16 cellular contexts compared by ENCODE assay signal in the genomic region with DNA sequence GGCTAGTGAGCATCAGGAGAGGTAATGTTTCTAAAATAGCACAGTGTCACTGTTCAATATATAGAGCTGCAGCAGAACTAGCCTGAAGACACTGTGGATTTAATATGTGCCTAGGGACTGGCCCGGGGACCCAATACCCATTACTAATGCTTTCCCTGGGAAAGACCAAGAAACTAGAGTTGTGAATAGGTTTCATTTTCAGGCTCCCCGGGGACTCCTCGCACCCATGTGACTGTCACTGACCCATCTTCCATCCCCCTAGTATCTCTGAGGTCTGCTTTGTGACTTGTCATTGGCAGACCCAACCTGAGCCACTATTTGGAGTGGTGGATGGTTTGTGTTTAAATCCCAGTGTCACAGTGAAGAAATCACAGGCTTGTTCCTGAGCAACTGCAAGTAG.
DNase-seq lines count a peak whose midpoint lies in the region; ATAC-seq and TF ChIP-seq lines count a peak whose summit lies in the region.
"Had no signal": no experiment of that assay in that cellular context is flagged by ENCODE, and none has a peak within 500 bp of the region (broad histone marks: within the 10 kb centered on the region; RNA-seq: fewer than 3 reads in every experiment).

No MANE protein-coding gene starts in this region.

- H3K9me3 ChIP-seq in right cardiac atrium (ENCODE audit: control insufficient read depth, low read length), result no peaks in the 10 kb centered on the region
- H3K9me3 ChIP-seq: SK-N-SH, tibial nerve had no signal

- no peaks in the 10 kb centered on the region for H3K27me3 Mint-ChIP-seq in brain
- H3K27me3 Mint-ChIP-seq: activated B cell treated with CpG ODN at 0.5 μM for 24 hours, memory B cell had no signal

- intact Hi-C loops in right cardiac atrium (cut with DNase I), result no loop called here

- H3K9me3 Mint-ChIP-seq in brain, result no peaks in the 10 kb centered on the region
- H3K9me3 Mint-ChIP-seq: activated B cell treated with CpG ODN at 0.5 μM for 24 hours, memory B cell had no signal

- H3K36me3 Mint-ChIP-seq in brain, result no peaks in the 10 kb centered on the region
- H3K36me3 Mint-ChIP-seq: CD14-positive monocyte, memory B cell had no signal

- H3K4me3 Mint-ChIP-seq in brain, result no peak overlapping the region
- H3K4me3 Mint-ChIP-seq: activated B cell treated with CpG ODN at 0.5 μM for 24 hours, CD14-positive monocyte, memory B cell had no signal

- no peak for TF ChIP-seq CTCF in brain (conservative IDR thresholded peaks at IDR 0.05)

- H3K4me1 ChIP-seq in right cardiac atrium (ENCODE audit: control insufficient read depth, insufficient read depth, low read length), result no peaks in the 10 kb centered on the region
- H3K4me1 ChIP-seq: tibial nerve had no signal

- peak overlapping the region in 3 of 5 experiments; percentile 33 to 65 (median 58) for H3K27ac Mint-ChIP-seq in brain
- H3K27ac Mint-ChIP-seq: activated B cell treated with CpG ODN at 0.5 μM for 24 hours, CD14-positive monocyte, memory B cell had no signal

- H3K4me1 Mint-ChIP-seq in brain, result peaks cover 53% of the 10 kb centered on the region
- H3K4me1 Mint-ChIP-seq: activated B cell treated with CpG ODN at 0.5 μM for 24 hours, CD14-positive monocyte had no signal

- peak; percentile 87 for ATAC-seq in GM19025 (IDR thresholded peaks at IDR 0.05; ENCODE audit: low read depth, unreplicated experiment)
- peak; percentile 77 for ATAC-seq in GM21576 (IDR thresholded peaks at IDR 0.05; ENCODE audit: unreplicated experiment)
- ATAC-seq in HG03097 (IDR thresholded peaks at IDR 0.05; ENCODE audit: low FRiP score, unreplicated experiment), result peak; percentile 63
- ATAC-seq in right cardiac atrium, result no peak

- DNase-seq in superior temporal gyrus (ENCODE audit: extremely low spot score) (no peak), epidermal melanocyte (ENCODE audit: insufficient read length, low spot score) (no peak), right cardiac atrium (no peak), NCI-H146 treated with DMSO at 0.1 percent for 48 hours (lab: John Stamatoyannopoulos, UW; ENCODE audit: unreplicated experiment) (no peak)
- DNase-seq: activated B cell treated with CpG ODN at 0.5 μM for 24 hours, activated T-cell treated with anti-CD3 and anti-CD28 coated beads for 4 hours, NCI-H2107 had no signal

- no peak overlapping the region for H3K27ac ChIP-seq in right cardiac atrium (ENCODE audit: low read length)
- H3K27ac ChIP-seq: skin epidermis, tibial nerve had no signal

- H3K27me3 ChIP-seq in right cardiac atrium (ENCODE audit: control insufficient read depth, insufficient read depth), result no peaks in the 10 kb centered on the region
- H3K27me3 ChIP-seq: tibial nerve had no signal

- 83% methylated on average over 3 of the region's 3 CpGs for WGBS in right cardiac atrium

- no peak overlapping the region for H3K4me3 ChIP-seq in right cardiac atrium (ENCODE audit: low read length)
- H3K4me3 ChIP-seq: skin epidermis, tibial nerve had no signal

Comparison
In these comparisons a context has a peak if more than half of its experiments do, and no peak if none do; other contexts are left out.
1. ATAC-seq: peak in GM19025 (single experiment), GM21576 (single experiment) and HG03097 (single experiment); none in right cardiac atrium (0 of 2).